ENCODE assay signal across 9 cellular contexts in genomic region chr10:2619472-2619871, GRCh38.
DNase-seq lines count a peak whose midpoint lies in the region; ATAC-seq, FAIRE-seq and TF ChIP-seq lines count a peak whose summit lies in the region.
"Had no signal": no experiment of that assay in that cellular context is flagged by ENCODE, and none has a peak within 500 bp of the region (broad histone marks: within the 10 kb centered on the region; RNA-seq: fewer than 3 reads in every experiment).

No MANE protein-coding gene starts in this region.

- intact Hi-C loops in prostate gland (cut with DNase I): no loop called here

- H3K4me1 ChIP-seq in prostate gland (replicated peaks): no peaks in the 10 kb centered on the region

- no peak overlapping the region for H3K4me3 ChIP-seq in prostate gland

- no peaks in the 10 kb centered on the region for H3K4me1 Mint-ChIP-seq in naive thymus-derived CD8-positive, alpha-beta T cell

- WGBS in prostate gland: 53% methylated on average over 4 of the region's 4 CpGs

- FAIRE-seq in HTR-8/SVneo (lab: Jason Lieb, UNC): no peak

- H3K27me3 ChIP-seq in prostate gland (replicated peaks; ENCODE audit: insufficient read depth): no peaks in the 10 kb centered on the region

- no peak for TF ChIP-seq CTCF in prostate gland (IDR thresholded peaks at IDR 0.05)

- no peak overlapping the region for H3K4me3 Mint-ChIP-seq in naive thymus-derived CD8-positive, alpha-beta T cell

- peaks cover 0 to 3% (median 0%) of the 10 kb centered on the region in 9 donors for H3K9me3 Mint-ChIP-seq in naive thymus-derived CD8-positive, alpha-beta T cell

- no peaks in the 10 kb centered on the region for H3K36me3 ChIP-seq in prostate gland

- TF ChIP-seq POLR2A in erythroblast (IDR thresholded peaks at IDR 0.05; ENCODE audit: low read length): no peak
- TF ChIP-seq POLR2A in prostate gland (IDR thresholded peaks at IDR 0.05): no peak

- H3K27me3 Mint-ChIP-seq in naive thymus-derived CD8-positive, alpha-beta T cell: peaks cover 0 to 11% (median 6%) of the 10 kb centered on the region in 5 donors

- H3K36me3 Mint-ChIP-seq in naive thymus-derived CD8-positive, alpha-beta T cell: no peaks in the 10 kb centered on the region

- H3K27ac ChIP-seq in prostate gland: no peak overlapping the region

- POLR2A ChIA-PET in naive thymus-derived CD8-positive, alpha-beta T cell (lab: Charles Lee): no interaction called here

- no peak overlapping the region for H3K27ac Mint-ChIP-seq in naive thymus-derived CD8-positive, alpha-beta T cell

- no peak for ATAC-seq in naive thymus-derived CD8-positive, alpha-beta T cell
- ATAC-seq in HG02763 (IDR thresholded peaks at IDR 0.05; ENCODE audit: unreplicated experiment): no peak

- DNase-seq in D341Med (ENCODE audit: low spot score): peak; percentile 66
- DNase-seq in HTR-8/SVneo (ENCODE audit: insufficient read length, low spot score): peak; percentile 17
- DNase-seq in NOMO-1 (lab: John Stamatoyannopoulos, UW; ENCODE audit: unreplicated experiment in 2 of 2): peak; percentile 22 to 62
- peak; percentile 50 to 58 for DNase-seq in erythroblast (lab: John Stamatoyannopoulos, UW)
- no peak for DNase-seq in naive thymus-derived CD8-positive, alpha-beta T cell
- DNase-seq in prostate gland (ENCODE audit: low spot score): no peak
- DNase-seq in putamen (ENCODE audit: low spot score): no peak
- DNase-seq: Right ventricle myocardium superior had no signal

- no peaks in the 10 kb centered on the region for H3K9me3 ChIP-seq in prostate gland

Comparison
In these comparisons a context has a peak if more than half of its experiments do, and no peak if none do; other contexts are left out.
1. DNase-seq: peak in D341Med (single experiment), HTR-8/SVneo (single experiment), NOMO-1 (2 of 2) and erythroblast (2 of 2); none in naive thymus-derived CD8-positive, alpha-beta T cell (0 of 10), prostate gland (single experiment) and putamen (single experiment).